ENCODE assay signal across 27 cellular contexts in genomic region chr1:6022193-6022592, GRCh38.
"Had no signal": no experiment of that assay in that cellular context is flagged by ENCODE, and none has a peak within 500 bp of the region (broad histone marks: within the 10 kb centered on the region; RNA-seq: fewer than 3 reads in every experiment).

No MANE protein-coding gene starts in this region.

- FAIRE-seq: pancreas, small intestine had no signal

- H3K27ac Mint-ChIP-seq: nephron progenitor cell; stimulated activated effector memory CD8-positive, alpha-beta T cell treated with anti-CD3 and anti-CD28 coated beads, Interleukin-12 subunit alpha, Interleukin-12 subunit beta, amount 100 ng/mL, for 72 hours; stimulated activated naive B cell treated with anti-CD40 and anti-IgM and Interleukin-4, amounts not matched to agents 10 μg/mL and 1 μg/mL and 100 μg/mL, for 72 hours; stimulated activated naive CD8-positive, alpha-beta T cell treated with anti-CD3 and anti-CD28 coated beads, Interleukin-15, Interleukin-2, amounts not matched to agents 100 ng/mL and 50 ng/mL, for 24 hours had no signal

- ATAC-seq: naive thymus-derived CD8-positive, alpha-beta T cell; pancreas; right cardiac atrium; right lobe of liver; stimulated activated effector memory CD8-positive, alpha-beta T cell treated with anti-CD3 and anti-CD28 coated beads, Interleukin-12 subunit alpha, Interleukin-12 subunit beta, amount 100 ng/mL, for 72 hours; stimulated activated naive B cell treated with anti-CD40 and anti-IgM and Interleukin-4, amounts not matched to agents 10 μg/mL and 1 μg/mL and 100 μg/mL, for 72 hours had no signal

- H3K4me3 Mint-ChIP-seq: naive thymus-derived CD8-positive, alpha-beta T cell; nephron progenitor cell; neural crest cell; stimulated activated effector memory CD8-positive, alpha-beta T cell treated with anti-CD3 and anti-CD28 coated beads, Interleukin-12 subunit alpha, Interleukin-12 subunit beta, amount 100 ng/mL, for 72 hours; stimulated activated naive B cell treated with anti-CD40 and anti-IgM and Interleukin-4, amounts not matched to agents 10 μg/mL and 1 μg/mL and 100 μg/mL, for 72 hours; stimulated activated naive CD8-positive, alpha-beta T cell treated with anti-CD3 and anti-CD28 coated beads, Interleukin-15, Interleukin-2, amounts not matched to agents 100 ng/mL and 50 ng/mL, for 24 hours had no signal

- H3K36me3 Mint-ChIP-seq: naive B cell had no signal

- H3K27me3 ChIP-seq: neutrophil, pancreas, right lobe of liver, thyroid gland, tibial nerve, upper lobe of left lung, uterus had no signal

- H3K9me3 ChIP-seq: neutrophil, pancreas, prostate gland, right lobe of liver, sigmoid colon, stomach, thoracic aorta, thyroid gland, tibial nerve, upper lobe of left lung, uterus had no signal

- H3K4me1 ChIP-seq: pancreas, prostate gland, right lobe of liver, sigmoid colon, uterus had no signal

- H3K4me3 ChIP-seq: pancreas, prostate gland, right lobe of liver, sigmoid colon, stomach, thoracic aorta, thyroid gland, tibial nerve, upper lobe of left lung, uterus had no signal

- DNase-seq: naive B cell; naive thymus-derived CD8-positive, alpha-beta T cell; nephron progenitor cell; nucleus accumbens; right cardiac atrium; right lobe of liver; sigmoid colon; small intestine; stimulated activated CD4-positive, alpha-beta T cell treated with anti-CD3 and anti-CD28 coated beads, Interleukin-15, amount 100 ng/mL, for 24 hours; stimulated activated CD4-positive, alpha-beta T cell treated with anti-CD3 and anti-CD28 coated beads, Interleukin-2, amount 100 ng/mL, for 24 hours; stimulated activated CD4-positive, alpha-beta T cell treated with anti-CD3 and anti-CD28 coated beads, Interleukin-2, amount 100 ng/mL, for 48 hours; stimulated activated CD4-positive, alpha-beta T cell treated with anti-CD3 and anti-CD28 coated beads, Interleukin-4, amount 100 ng/mL, for 24 hours; stimulated activated naive B cell treated with anti-CD40 and anti-IgM and Interleukin-4, amounts not matched to agents 10 μg/mL and 1 μg/mL and 100 μg/mL, for 72 hours; stimulated activated naive CD4-positive, alpha-beta T cell treated with Interleukin-2 at 50 U/mL for 16 hours; stomach; thyroid gland; trophoblast cell; upper lobe of left lung; uterus had no signal

- H3K4me1 Mint-ChIP-seq: nephron progenitor cell, neural crest cell had no signal

- H3K9me3 Mint-ChIP-seq: nephron progenitor cell; stimulated activated effector memory CD8-positive, alpha-beta T cell treated with anti-CD3 and anti-CD28 coated beads, Interleukin-12 subunit alpha, Interleukin-12 subunit beta, amount 100 ng/mL, for 72 hours had no signal

- H3K27ac ChIP-seq: neutrophil, pancreas, prostate gland, right lobe of liver, sigmoid colon, stomach, thoracic aorta, thyroid gland, tibial nerve, upper lobe of left lung, uterus had no signal

- H3K27me3 Mint-ChIP-seq: naive B cell; naive thymus-derived CD8-positive, alpha-beta T cell; stimulated activated naive B cell treated with anti-CD40 and anti-IgM and Interleukin-4, amounts not matched to agents 10 μg/mL and 1 μg/mL and 100 μg/mL, for 72 hours; stimulated activated naive CD8-positive, alpha-beta T cell treated with anti-CD3 and anti-CD28 coated beads, Interleukin-15, Interleukin-2, amounts not matched to agents 100 ng/mL and 50 ng/mL, for 24 hours had no signal
